8 cellular contexts compared by ENCODE assay signal in the genomic region with DNA sequence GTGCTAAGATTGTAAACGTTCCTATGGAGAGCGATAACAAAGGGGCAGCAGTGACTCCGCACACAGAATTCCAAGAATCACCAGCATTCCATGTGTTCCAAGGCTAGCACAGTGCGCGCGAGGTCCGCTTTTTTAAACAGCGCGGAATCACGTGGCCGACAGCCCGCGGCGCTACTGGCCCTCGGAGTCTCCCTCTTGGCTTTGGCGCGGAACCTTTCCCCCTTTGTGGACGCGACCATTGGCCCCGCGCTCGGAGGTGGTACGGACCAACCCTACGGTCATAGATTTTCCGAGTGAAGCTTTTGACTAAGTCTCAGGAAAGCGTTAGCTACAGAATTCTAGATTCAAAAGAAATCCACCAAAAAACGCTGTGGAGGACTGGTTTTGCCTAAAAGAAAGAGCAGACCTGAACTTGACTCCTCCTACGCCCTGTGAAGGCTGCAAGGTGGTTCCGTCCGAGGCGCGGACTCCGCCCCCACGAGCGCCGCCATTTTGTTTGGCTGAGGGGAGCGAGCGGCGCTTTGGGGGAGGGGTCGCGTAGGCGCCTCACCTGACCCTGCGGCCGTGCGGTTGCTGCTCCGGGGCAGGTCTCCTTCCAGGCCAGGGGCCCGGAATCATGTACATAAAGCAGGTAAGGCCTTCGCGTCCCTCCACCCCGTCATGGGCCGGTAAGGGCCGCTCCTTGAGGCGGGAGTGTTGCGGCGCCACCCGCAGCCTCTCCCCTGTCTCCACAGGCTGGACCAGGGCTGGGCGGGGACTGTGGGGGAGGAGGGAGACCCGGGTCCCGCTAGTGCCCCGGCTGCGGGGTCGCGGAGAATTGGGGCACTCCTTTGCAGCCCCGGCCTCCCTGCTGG. TPM values are rescaled to one million over a fixed set of nuclear protein-coding genes. Genes with fewer than 3 reads are reported as not detected.
A peak's percentile ranks its signal among the peaks of the same experiment; 100 is the strongest.
DNase-seq lines count a peak whose midpoint lies in the region; ATAC-seq and TF ChIP-seq lines count a peak whose summit lies in the region.

Gene SMC3 (plus strand): TSS at position 495 of the 854 bp plus-strand sequence. CDS start 122 bp downstream, at position 617.

- ATAC-seq in GM18520 (IDR thresholded peaks at IDR 0.05; ENCODE audit: unreplicated experiment) (peak; percentile 65), HG03064 (IDR thresholded peaks at IDR 0.05; ENCODE audit: low read depth, unreplicated experiment) (peak; percentile 90), gastrocnemius medialis (peak; percentile 95 to 96)

- WGBS in iPS DF 6.9 (ENCODE audit: insufficient coverage, insufficient read length): no CpG with 5 or more reads among the region's 64 CpGs

- H3K4me3 ChIP-seq in brain microvascular endothelial cell (ENCODE audit: low read depth, low read length) (peak within 1 kb of the TSS; percentile 93), iPS DF 6.9 (ENCODE audit: low read length) (peak within 1 kb of the TSS; percentile 70), gastrocnemius medialis (peak within 1 kb of the TSS; percentile 86 to 100 (median 93))

- H3K27me3 ChIP-seq in brain microvascular endothelial cell (replicated peaks) (no peaks in the 10 kb centered on the region), iPS DF 6.9 (ENCODE audit: control insufficient read depth, insufficient read depth, low read length) (no peaks in the 10 kb centered on the region), gastrocnemius medialis (peaks cover 0 to 5% (median 2%) of the 10 kb centered on the region in 3 donors)

- H3K27ac ChIP-seq in 22Rv1 (peak within 1 kb of the TSS; percentile 77), brain microvascular endothelial cell (peak within 1 kb of the TSS; percentile 96), iPS DF 6.9 (ENCODE audit: low read length) (no peak within 1 kb of the TSS), gastrocnemius medialis (peak within 1 kb of the TSS; percentile 93 to 99 (median 96))

- no peaks in the 10 kb centered on the region for H3K36me3 ChIP-seq in brain microvascular endothelial cell (replicated peaks)
- no peaks in the 10 kb centered on the region; the same call in 1 of the 2 replicates for H3K36me3 ChIP-seq in iPS DF 6.9 (ENCODE audit: control insufficient read depth, insufficient read depth, low read length)
- H3K36me3 ChIP-seq in gastrocnemius medialis: no peaks in the 10 kb centered on the region

- in situ Hi-C loops in brain microvascular endothelial cell (cut with HindIII; ENCODE audit: low pct_ligation_motif_present, low sequenced_read_pairs): no loop called here
- in situ Hi-C loops in gastrocnemius medialis (cut with MboI; ENCODE audit: low sequenced_read_pairs in 4 of 4): loop anchor here in 1 of 4 donors (25.0 kb wide), 1 partner anchor 680 kb away; no protein-coding TSS in a partner anchor

- peak; percentile 68 for DNase-seq in NCI-H2107 treated with DMSO at 0.1 percent for 48 hours (lab: John Stamatoyannopoulos, UW; ENCODE audit: unreplicated experiment)
- peak; percentile 91 for DNase-seq in UCSD-AML1 (lab: John Stamatoyannopoulos, UW; ENCODE audit: unreplicated experiment)
- DNase-seq in brain microvascular endothelial cell: peak; percentile 94
- peak; percentile 86 for DNase-seq in iPS DF 6.9 (ENCODE audit: low read depth, low spot score)
- DNase-seq in gastrocnemius medialis: peak; percentile 82 to 87

- TF ChIP-seq CTCF in 22Rv1 (IDR thresholded peaks at IDR 0.05) (no peak), brain microvascular endothelial cell (IDR thresholded peaks at IDR 0.05; ENCODE audit: low read depth, low read length, missing control alignments) (no peak), gastrocnemius medialis (IDR thresholded peaks at IDR 0.05 in 4 of 5, conservative IDR thresholded peaks at IDR 0.05 in 1 of 5) (no peak)

- intact Hi-C loops in gastrocnemius medialis (cut with DNase I; ENCODE audit: low total_unique reads): loop anchor here (1.0 to 2.0 kb wide), 4 partner anchors 70 to 359 kb away; partner anchors contain the start of genes DUSP5 and SMNDC1

- no peaks in the 10 kb centered on the region for H3K9me3 ChIP-seq in iPS DF 6.9 (ENCODE audit: control insufficient read depth, insufficient read depth, low read length)
- no peaks in the 10 kb centered on the region for H3K9me3 ChIP-seq in gastrocnemius medialis

- H3K4me1 ChIP-seq in iPS DF 6.9 (ENCODE audit: control insufficient read depth, insufficient read depth, low read length) (no peaks in the 10 kb centered on the region), gastrocnemius medialis (peaks cover 36% of the 10 kb centered on the region in 2 donors)

- TF ChIP-seq POLR2A in gastrocnemius medialis (IDR thresholded peaks at IDR 0.05): peak; percentile 63 to 65

RNA-seq across cellular contexts. Expression of gene SMC3, which starts in this region (rescaled TPM):
- total RNA-seq in gastrocnemius medialis: 10 to 100 TPM; 19.5 to 25.9 (median 21.9) TPM
